2 cellular contexts compared by ENCODE assay signal in genomic region chr6:87561012-87561411, GRCh38.
TF ChIP-seq lines count a peak whose summit lies in the region.

No MANE protein-coding gene starts in this region.

TF ChIP-seq in GM23338, 12 proteins besides CTCF, POLR2A, EP300 and RAD21:
- TF ChIP-seq ZNF114 (CRISPR knock-in tag; IDR thresholded peaks at IDR 0.05) (no peak), STAT1 (IDR thresholded peaks at IDR 0.05; ENCODE audit: unreplicated experiment) (no peak), CREB1 (CRISPR knock-in tag; IDR thresholded peaks at IDR 0.05; ENCODE audit: low read depth) (no peak), ETS1 (IDR thresholded peaks at IDR 0.05) (no peak), ZNF331 (CRISPR knock-in tag; IDR thresholded peaks at IDR 0.05; ENCODE audit: low read depth) (no peak), EZH2phosphoT487 (IDR thresholded peaks at IDR 0.05; ENCODE audit: unreplicated experiment) (no peak), POLR2AphosphoS5 (IDR thresholded peaks at IDR 0.05; ENCODE audit: low read depth) (no peak), REST (IDR thresholded peaks at IDR 0.05; ENCODE audit: unreplicated experiment) (no peak)

TF ChIP-seq in H1, 55 proteins besides CTCF, POLR2A, EP300 and RAD21:
- TF ChIP-seq TBP (IDR thresholded peaks at IDR 0.05; ENCODE audit: low read depth, low read length), result no peak
- TF ChIP-seq YY1 (IDR thresholded peaks at IDR 0.05; ENCODE audit: low read depth, low read length), result no peak
- TF ChIP-seq SIX5 (IDR thresholded peaks at IDR 0.05; ENCODE audit: low read depth, low read length), result no peak
- peak; percentile 69 for TF ChIP-seq TEAD4 (IDR thresholded peaks at IDR 0.05; ENCODE audit: low read depth, low read length)
